11 cellular contexts compared by ENCODE assay signal in the genomic region with DNA sequence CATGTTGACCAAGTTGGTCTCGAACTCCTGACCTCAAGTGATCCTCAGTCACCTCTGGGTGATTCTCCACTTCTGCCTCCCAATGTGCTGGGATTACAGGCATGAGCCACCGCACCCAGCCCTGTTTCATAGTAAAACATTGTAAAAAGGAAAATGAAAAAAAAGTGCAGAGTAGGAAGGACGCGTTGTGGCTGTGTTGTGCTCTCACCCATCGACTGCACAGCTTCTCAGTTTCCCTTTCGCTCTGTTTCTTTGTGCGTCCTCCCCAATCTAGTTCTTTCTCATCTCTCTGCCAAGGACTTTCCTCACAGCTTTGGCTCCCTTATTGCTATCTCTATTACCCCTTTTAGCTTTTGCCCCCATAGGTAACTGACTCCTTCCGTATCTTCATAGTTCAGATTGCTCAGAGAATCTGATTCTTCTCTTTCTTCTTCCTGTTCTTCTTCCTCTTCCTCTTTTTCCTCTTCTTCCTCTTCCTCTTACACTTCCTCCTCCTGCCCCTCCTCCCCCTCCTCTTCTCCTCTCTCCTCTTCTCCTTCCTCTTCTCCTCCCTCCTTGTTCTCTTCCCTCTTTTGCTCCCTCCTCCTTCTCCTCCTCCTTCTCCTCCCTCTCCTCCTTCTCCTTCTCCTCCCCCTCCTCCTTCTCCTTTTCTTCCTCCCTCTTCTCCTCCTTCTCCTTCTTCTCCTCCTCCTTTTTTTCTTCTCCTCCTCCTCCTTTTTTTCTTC.
DNase-seq lines count a peak whose midpoint lies in the region; ATAC-seq lines count a peak whose summit lies in the region.
"Had no signal": no experiment of that assay in that cellular context is flagged by ENCODE, and none has a peak within 500 bp of the region (broad histone marks: within the 10 kb centered on the region; RNA-seq: fewer than 3 reads in every experiment).

No MANE protein-coding gene starts in this region.

- intact Hi-C loops in naive thymus-derived CD4-positive, alpha-beta T cell (cut with micrococcal nuclease) = no loop called here

- CTCF ChIA-PET in naive thymus-derived CD4-positive, alpha-beta T cell (lab: Charles Lee) = no interaction called here

- H3K4me3 Mint-ChIP-seq in naive thymus-derived CD4-positive, alpha-beta T cell = peak overlapping the region in 1 of 10 donors; percentile 39

- ATAC-seq in GM21528 (IDR thresholded peaks at IDR 0.05; ENCODE audit: low FRiP score, unreplicated experiment) (peak; percentile 48), HG03565 (IDR thresholded peaks at IDR 0.05; ENCODE audit: unreplicated experiment) (peak; percentile 45)
- ATAC-seq in naive thymus-derived CD4-positive, alpha-beta T cell = no peak
- ATAC-seq: esophagus mucosa, psoas muscle had no signal

- peak overlapping the region; percentile 30 for H3K4me3 ChIP-seq in naive thymus-derived CD4-positive, alpha-beta T cell (ENCODE audit: low read length)
- H3K4me3 ChIP-seq: psoas muscle had no signal

- H3K27ac Mint-ChIP-seq in naive thymus-derived CD4-positive, alpha-beta T cell = no peak overlapping the region

- no peaks in the 10 kb centered on the region for H3K27me3 ChIP-seq in naive thymus-derived CD4-positive, alpha-beta T cell (ENCODE audit: control insufficient read depth in 2 of 2, insufficient read depth in 2 of 2, low read length in 2 of 2)

- POLR2A ChIA-PET in naive thymus-derived CD4-positive, alpha-beta T cell (lab: Charles Lee) = no interaction called here

- peaks cover 12 to 40% (median 21%) of the 10 kb centered on the region in 5 donors for H3K27me3 Mint-ChIP-seq in naive thymus-derived CD4-positive, alpha-beta T cell

- H3K9me3 ChIP-seq in naive thymus-derived CD4-positive, alpha-beta T cell (ENCODE audit: control insufficient read depth in 2 of 3, low read length in 3 of 3) = no peaks in the 10 kb centered on the region
- H3K9me3 ChIP-seq: psoas muscle had no signal

- DNase-seq in activated CD4-positive, alpha-beta T cell treated with anti-CD3 and anti-CD28 coated beads for 48 hours = peak; percentile 6
- no peak for DNase-seq in activated CD4-positive, alpha-beta T cell treated with anti-CD3 and anti-CD28 coated beads, Interleukin-2, amount 50 U/mL, for 4 hours
- DNase-seq in naive thymus-derived CD4-positive, alpha-beta T cell = no peak
- DNase-seq in DMS 273 (lab: John Stamatoyannopoulos, UW; ENCODE audit: unreplicated experiment) = no peak
- no peak for DNase-seq in stimulated activated CD4-positive, alpha-beta T cell treated with anti-CD3 and anti-CD28 coated beads, Interleukin-2, amount 100 ng/mL, for 24 hours
- DNase-seq in NCI-H187 treated with DMSO at 0.1 percent for 48 hours (lab: John Stamatoyannopoulos, UW) = no peak
- DNase-seq: NCI-H510A, psoas muscle had no signal

- no peaks in the 10 kb centered on the region for H3K36me3 Mint-ChIP-seq in naive thymus-derived CD4-positive, alpha-beta T cell

- H3K4me1 Mint-ChIP-seq in naive thymus-derived CD4-positive, alpha-beta T cell = peaks cover 9 to 14% (median 12%) of the 10 kb centered on the region in 7 donors

- no peaks in the 10 kb centered on the region for H3K36me3 ChIP-seq in naive thymus-derived CD4-positive, alpha-beta T cell (ENCODE audit: control insufficient read depth in 2 of 3, insufficient read depth in 3 of 3, low read length in 3 of 3)

- H3K9me3 Mint-ChIP-seq in naive thymus-derived CD4-positive, alpha-beta T cell = no peaks in the 10 kb centered on the region

- no peaks in the 10 kb centered on the region for H3K4me1 ChIP-seq in naive thymus-derived CD4-positive, alpha-beta T cell (ENCODE audit: control insufficient read depth in 2 of 2, insufficient read depth in 2 of 2, low read length in 2 of 2)
- H3K4me1 ChIP-seq: psoas muscle had no signal

- H3K27ac ChIP-seq in naive thymus-derived CD4-positive, alpha-beta T cell (ENCODE audit: low read depth, low read length) = no peak overlapping the region
- H3K27ac ChIP-seq: psoas muscle had no signal
